Comparison of ENCODE assay signal across 6 cellular contexts in genomic region chr2:53823639-53824038, GRCh38. TPM values are rescaled to one million over a fixed set of nuclear protein-coding genes. Genes with fewer than 3 reads are reported as not detected.
A peak's percentile ranks its signal among the peaks of the same experiment; 100 is the strongest.
DNase-seq lines count a peak whose midpoint lies in the region; TF ChIP-seq lines count a peak whose summit lies in the region.
"Not testable (repeated sequence)": the region's sequence is repeated elsewhere in the genome, so short reads cannot be mapped to it uniquely, and the experiment has no call there.

No MANE protein-coding gene starts in this region.

- TF ChIP-seq CTCF in GM12872 (IDR thresholded peaks at IDR 0.05; ENCODE audit: insufficient read depth, low read depth, low read length): peak; percentile 24; the same call in 1 of the 3 replicates
- TF ChIP-seq CTCF in OCI-LY1 (IDR thresholded peaks at IDR 0.05; ENCODE audit: low read length): peak; percentile 33; the same call in 1 of the 2 replicates
- TF ChIP-seq CTCF in endodermal cell (conservative IDR thresholded peaks at IDR 0.05): peak; percentile 56

- not testable (repeated sequence) for H3K9me3 ChIP-seq in OCI-LY1 (ENCODE audit: low read length); endodermal cell (ENCODE audit: control insufficient read depth, low read length)

- H2AFZ ChIP-seq in OCI-LY1 (ENCODE audit: low read length): not testable (repeated sequence)

- peak; percentile 14 to 30 for DNase-seq in activated CD4-positive, alpha-beta T cell treated with anti-CD3 and anti-CD28 coated beads, Interleukin-2, amount 50 U/mL, for 48 hours
- peak; percentile 63 for DNase-seq in endodermal cell
- peak in 2 of 3 experiments; percentile 2 to 14 for DNase-seq in stimulated activated CD4-positive, alpha-beta T cell treated with anti-CD3 and anti-CD28 coated beads, TNF-alpha, amount 100 ng/mL, for 24 hours (ENCODE audit: low read depth in 3 of 3)

- not testable (repeated sequence) for H3K4me1 ChIP-seq in OCI-LY1 (ENCODE audit: insufficient read depth, low read length, severe bottlenecking); endodermal cell (ENCODE audit: control insufficient read depth, insufficient read depth, low read length)

- H3K4me3 Mint-ChIP-seq in endodermal cell: not testable (repeated sequence)

- peaks cover 14% of the 10 kb centered on the region for H3K4me1 Mint-ChIP-seq in endodermal cell

- H3K36me3 Mint-ChIP-seq in endodermal cell (ENCODE audit: low read depth): not testable (repeated sequence)

- H3K79me2 ChIP-seq in OCI-LY1 (ENCODE audit: insufficient read depth, low read length): not testable (repeated sequence)

- 73 to 94% methylated on average over 3 to 9 of the region's 9 CpGs for WGBS in endodermal cell (ENCODE audit: insufficient coverage in 1 of 2, insufficient read length in 1 of 2), 2 experiments

- not testable (repeated sequence) for H3K27me3 ChIP-seq in OCI-LY1 (ENCODE audit: insufficient read depth, low read length); endodermal cell (ENCODE audit: control insufficient read depth, insufficient read depth, low read length, poor library complexity, severe bottlenecking)

- H3K4me2 ChIP-seq in OCI-LY1 (ENCODE audit: low read length): not testable (repeated sequence)

- H3K36me3 ChIP-seq in OCI-LY1 (ENCODE audit: insufficient read depth, low read length); endodermal cell (ENCODE audit: control insufficient read depth, insufficient read depth, low read length): not testable (repeated sequence)

- H3K27ac ChIP-seq in OCI-LY1 (ENCODE audit: low read depth, low read length, poor library complexity, severe bottlenecking); endodermal cell (ENCODE audit: low read depth, low read length): not testable (repeated sequence)

- H3K9ac ChIP-seq in OCI-LY1 (ENCODE audit: low read length); endodermal cell (ENCODE audit: extremely low read depth, low read length, poor library complexity, severe bottlenecking): not testable (repeated sequence)

- TF ChIP-seq RAD21 in Ishikawa (IDR thresholded peaks at IDR 0.05; ENCODE audit: low read depth): peak; percentile 15; the same call in 1 of the 2 replicates

- not testable (repeated sequence) for H3K27me3 Mint-ChIP-seq in endodermal cell (ENCODE audit: insufficient read depth)

- H3K4me3 ChIP-seq in OCI-LY1 (ENCODE audit: low read depth, low read length, poor library complexity, severe bottlenecking); endodermal cell (ENCODE audit: low read length): not testable (repeated sequence)

- not testable (repeated sequence) for H3K9me2 ChIP-seq in OCI-LY1 (ENCODE audit: low read depth, low read length)

- H4K20me1 ChIP-seq in OCI-LY1 (ENCODE audit: insufficient read depth, low read length): not testable (repeated sequence)

- not testable (repeated sequence) for TF ChIP-seq EP300 in Ishikawa (IDR thresholded peaks at IDR 0.05; ENCODE audit: borderline replicate concordance)

- H3K9me3 Mint-ChIP-seq in endodermal cell: not testable (repeated sequence)

- not testable (repeated sequence) for H3F3A ChIP-seq in OCI-LY1 (ENCODE audit: insufficient read depth, low read length)

- not testable (repeated sequence) for H3K27ac Mint-ChIP-seq in endodermal cell

RNA-seq across cellular contexts. Expression of gene GPR75, which starts 36.1 kb away (rescaled TPM):
- 1 to 10 TPM; 3.6 to 6.7 TPM for total RNA-seq in endodermal cell
- polyA plus RNA-seq in endodermal cell (2013, experiment 1 of 2): 2.0 TPM
- polyA plus RNA-seq in endodermal cell (2013, experiment 2 of 2): 1.8 TPM

RNA-seq across cellular contexts. Expression of gene ERLEC1, which starts 36.8 kb away (rescaled TPM):
- total RNA-seq in endodermal cell: 10 to 100 TPM; 33.4 to 38.4 TPM
- polyA plus RNA-seq in endodermal cell (2013, experiment 1 of 2): 44.8 TPM
- 45.3 TPM for polyA plus RNA-seq in endodermal cell (2013, experiment 2 of 2)

RNA-seq across cellular contexts. Expression of gene ASB3, which starts 36.9 kb away (rescaled TPM):
- total RNA-seq in endodermal cell: 10 to 100 TPM; 37.9 to 40.3 TPM
- polyA plus RNA-seq in endodermal cell (2013, experiment 1 of 2): 26.4 TPM
- 23.3 TPM for polyA plus RNA-seq in endodermal cell (2013, experiment 2 of 2)

RNA-seq across cellular contexts. Expression of gene CHAC2, which starts 56.0 kb away (rescaled TPM):
- total RNA-seq in endodermal cell: 1 to 10 TPM; 3.6 to 4.8 TPM
- polyA plus RNA-seq in endodermal cell (2013, experiment 1 of 2): 8.2 TPM
- polyA plus RNA-seq in endodermal cell (2013, experiment 2 of 2): 8.8 TPM

Comparison
In these comparisons a context has a peak if more than half of its experiments do, and no peak if none do; other contexts are left out.
1. DNase-seq: peak in every context shown above with its lines; median percentile 63 in endodermal cell; 22 in activated CD4-positive, alpha-beta T cell treated with anti-CD3 and anti-CD28 coated beads, Interleukin-2, amount 50 U/mL, for 48 hours; 8 in stimulated activated CD4-positive, alpha-beta T cell treated with anti-CD3 and anti-CD28 coated beads, TNF-alpha, amount 100 ng/mL, for 24 hours.